In the genomic region with DNA sequence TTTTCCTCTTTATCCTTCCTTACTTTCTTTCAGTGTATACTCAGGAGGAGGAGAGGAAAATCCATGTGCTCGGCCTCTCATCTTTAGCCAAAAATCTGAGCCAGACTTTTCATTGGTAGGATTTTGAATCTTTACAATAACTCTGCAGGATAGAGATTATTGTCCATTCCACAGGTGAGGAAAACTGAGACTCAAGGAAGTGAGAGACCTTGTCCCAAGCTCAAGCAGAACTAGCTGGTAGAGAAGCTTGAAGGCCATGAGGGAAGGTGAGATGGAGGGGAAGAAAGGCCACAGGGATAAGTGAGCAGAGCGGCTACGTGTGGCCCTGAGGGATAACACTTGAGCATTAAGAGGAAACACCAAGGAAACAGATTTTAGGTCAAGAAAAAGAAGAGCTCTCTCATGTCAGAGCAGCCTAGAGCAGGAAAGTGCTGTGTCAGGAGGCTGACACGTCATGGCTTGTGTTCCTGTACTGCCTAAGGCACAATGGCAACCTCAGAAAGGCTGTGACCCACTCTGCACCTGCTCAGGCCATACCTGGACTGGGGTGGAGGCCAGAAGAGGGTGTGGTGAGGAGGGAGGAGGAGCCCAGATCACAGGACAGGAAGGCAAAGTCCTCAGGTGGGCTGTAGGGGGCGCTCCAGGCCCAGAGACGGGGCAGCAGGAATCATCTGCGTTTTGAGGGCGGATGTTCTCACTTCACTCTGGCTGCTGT, we compare ENCODE assay signal across 9 cellular contexts. TPM values are rescaled to one million over a fixed set of nuclear protein-coding genes. Genes with fewer than 3 reads are reported as not detected.
A peak's percentile ranks its signal among the peaks of the same experiment; 100 is the strongest.
DNase-seq lines count a peak whose midpoint lies in the region; ATAC-seq, FAIRE-seq and TF ChIP-seq lines count a peak whose summit lies in the region.
"Had no signal": no experiment of that assay in that cellular context is flagged by ENCODE, and none has a peak within 500 bp of the region (broad histone marks: within the 10 kb centered on the region; RNA-seq: fewer than 3 reads in every experiment).

No MANE protein-coding gene starts in this region.

- H4K20me1 ChIP-seq in astrocyte (ENCODE audit: insufficient read depth, low read length) = no peaks in the 10 kb centered on the region

- no peaks in the 10 kb centered on the region for H3K36me3 Mint-ChIP-seq in T-helper 2 cell treated with Interferon-gamma antibody and Interleukin-4, amounts not matched to agents 5 μg/mL and 100 μg/mL, for 36 hours (ENCODE audit: low read depth)
- no peaks in the 10 kb centered on the region for H3K36me3 Mint-ChIP-seq in astrocyte (ENCODE audit: low read depth, unreplicated experiment)

- H3K27ac ChIP-seq in astrocyte (ENCODE audit: low read depth, low read length) = no peak overlapping the region
- H3K27ac ChIP-seq: SK-N-MC had no signal

- no peaks in the 10 kb centered on the region for H3K4me1 ChIP-seq in astrocyte (ENCODE audit: insufficient read depth, low read length)

- no peak overlapping the region for H3K4me3 Mint-ChIP-seq in T-helper 2 cell treated with Interferon-gamma antibody and Interleukin-4, amounts not matched to agents 5 μg/mL and 100 μg/mL, for 36 hours
- no peak overlapping the region for H3K4me3 Mint-ChIP-seq in astrocyte (ENCODE audit: unreplicated experiment)

- H3K4me1 Mint-ChIP-seq in T-helper 2 cell treated with Interferon-gamma antibody and Interleukin-4, amounts not matched to agents 5 μg/mL and 100 μg/mL, for 36 hours (ENCODE audit: low read depth) = peaks cover 6% of the 10 kb centered on the region
- no peaks in the 10 kb centered on the region for H3K4me1 Mint-ChIP-seq in astrocyte (ENCODE audit: low read depth, unreplicated experiment)

- H3K4me3 ChIP-seq in LNCaP clone FGC (ENCODE audit: low read depth, low read length) (no peak overlapping the region), astrocyte (ENCODE audit: insufficient read depth, low read depth, low read length) (no peak overlapping the region)
- H3K4me3 ChIP-seq: SK-N-MC had no signal

- TF ChIP-seq CTCF in LNCaP clone FGC (IDR thresholded peaks at IDR 0.05; ENCODE audit: control insufficient read depth, extremely low read depth, insufficient read depth) (peak; percentile 62), astrocyte (IDR thresholded peaks at IDR 0.05; ENCODE audit: insufficient read depth, low read depth, low read length) (peak; percentile 41)

- no peak for FAIRE-seq in astrocyte (lab: Jason Lieb, UNC)
- FAIRE-seq in frontal cortex (lab: Jason Lieb, UNC) = no peak

- no peak overlapping the region for H3K4me2 ChIP-seq in astrocyte (ENCODE audit: low read length)

- DNase-seq in Caki2 (ENCODE audit: low read depth) (peak; percentile 40), LNCaP clone FGC (ENCODE audit: low read depth) (peak; percentile 34), astrocyte (ENCODE audit: low read depth) (peak; percentile 15), iPS DF 19.7 (ENCODE audit: low read depth, low spot score) (peak; percentile 38), frontal cortex (ENCODE audit: low spot score in 2 of 2) (no peak)
- DNase-seq in T-helper 2 cell treated with Interferon-gamma antibody and Interleukin-4, amounts not matched to agents 5 μg/mL and 100 μg/mL, for 36 hours (ENCODE audit: low spot score) = peak; percentile 80
- DNase-seq in stimulated activated CD4-positive, alpha-beta T cell treated with anti-CD3 and anti-CD28 coated beads, Interleukin-15, amount 100 ng/mL, for 1 hour (ENCODE audit: low read depth in 1 of 2, low spot score in 1 of 2) = peak; percentile 81 to 82

- in situ Hi-C loops in Caki2 (cut with HindIII; ENCODE audit: low pct_unique_long_range_greater_than_20kb, low sequenced_read_pairs) = no loop called here

- no peak overlapping the region for H3K27ac Mint-ChIP-seq in T-helper 2 cell treated with Interferon-gamma antibody and Interleukin-4, amounts not matched to agents 5 μg/mL and 100 μg/mL, for 36 hours
- H3K27ac Mint-ChIP-seq in astrocyte (ENCODE audit: unreplicated experiment) = no peak overlapping the region

- H3K9me3 ChIP-seq in astrocyte (ENCODE audit: insufficient read depth, low read depth, low read length) = no peaks in the 10 kb centered on the region

- no peaks in the 10 kb centered on the region for H3K36me3 ChIP-seq in astrocyte (ENCODE audit: insufficient read depth, low read length)

- peaks cover 10% of the 10 kb centered on the region for H3K9me3 Mint-ChIP-seq in T-helper 2 cell treated with Interferon-gamma antibody and Interleukin-4, amounts not matched to agents 5 μg/mL and 100 μg/mL, for 36 hours
- no peaks in the 10 kb centered on the region for H3K9me3 Mint-ChIP-seq in astrocyte (ENCODE audit: unreplicated experiment)

- H3K9ac ChIP-seq in astrocyte (ENCODE audit: low read length) = no peak overlapping the region

- no peaks in the 10 kb centered on the region for H3K27me3 ChIP-seq in astrocyte (ENCODE audit: insufficient read depth, low read length)

- H2AFZ ChIP-seq in astrocyte (ENCODE audit: low read depth, low read length) = no peak overlapping the region

- H3K79me2 ChIP-seq in astrocyte (ENCODE audit: insufficient read depth, low read length) = no peaks in the 10 kb centered on the region

- peaks cover 11% of the 10 kb centered on the region for H3K27me3 Mint-ChIP-seq in T-helper 2 cell treated with Interferon-gamma antibody and Interleukin-4, amounts not matched to agents 5 μg/mL and 100 μg/mL, for 36 hours (ENCODE audit: low read depth)
- peaks cover 9% of the 10 kb centered on the region for H3K27me3 Mint-ChIP-seq in astrocyte (ENCODE audit: low read depth, unreplicated experiment)

- ATAC-seq in GM21529 (IDR thresholded peaks at IDR 0.05; ENCODE audit: unreplicated experiment) = peak; percentile 95

RNA-seq across cellular contexts. Expression of a gene that starts 11.9 kb away (rescaled TPM):
- not detected in 2 replicates for total RNA-seq in Caki2 (2014; rRNA removed; shearing (Covaris generic); ENCODE audit: low replicate concordance)
- total RNA-seq in astrocyte = not detected in 2 replicates
- total RNA-seq in frontal cortex = not detected

RNA-seq across cellular contexts. Expression of a gene that starts 12.6 kb away (rescaled TPM):
- not detected in 2 replicates for total RNA-seq in Caki2 (2014; rRNA removed; shearing (Covaris generic); ENCODE audit: low replicate concordance)
- total RNA-seq in astrocyte (not detected in 2 replicates), frontal cortex (7.3 TPM)

RNA-seq across cellular contexts. Expression of a gene that starts 31.6 kb away (rescaled TPM):
- 149 and 195 TPM in 2 replicates for total RNA-seq in Caki2 (2014; rRNA removed; shearing (Covaris generic); ENCODE audit: low replicate concordance)
- total RNA-seq in astrocyte = 84.2 and 112 TPM in 2 replicates
- total RNA-seq in frontal cortex = 1.6 TPM

RNA-seq across cellular contexts. Expression of a gene that starts 48.8 kb away (rescaled TPM):
- not detected in 2 replicates for total RNA-seq in Caki2 (2014; rRNA removed; shearing (Covaris generic); ENCODE audit: low replicate concordance)
- total RNA-seq in astrocyte (10.7 and 11.9 TPM in 2 replicates), frontal cortex (5.7 TPM)

RNA-seq across cellular contexts. Expression of a gene that starts 55.7 kb away (rescaled TPM):
- total RNA-seq in Caki2 (2014; rRNA removed; shearing (Covaris generic); ENCODE audit: low replicate concordance) = not detected in 2 replicates
- not detected in 2 replicates for total RNA-seq in astrocyte
- total RNA-seq in frontal cortex = not detected

Comparison
In these comparisons a context has a peak if more than half of its experiments do, and no peak if none do; other contexts are left out.
1. DNase-seq: peak in Caki2 (single experiment), LNCaP clone FGC (single experiment), T-helper 2 cell treated with Interferon-gamma antibody and Interleukin-4, amounts not matched to agents 5 μg/mL and 100 μg/mL, for 36 hours (single experiment), astrocyte (single experiment), iPS DF 19.7 (single experiment) and stimulated activated CD4-positive, alpha-beta T cell treated with anti-CD3 and anti-CD28 coated beads, Interleukin-15, amount 100 ng/mL, for 1 hour (2 of 2); none in frontal cortex (0 of 2).
2. RNA of a gene that starts 31.6 kb away (total RNA-seq): 149 to 195 TPM in Caki2 and 84.2 to 112 TPM in astrocyte; 1.6 TPM in frontal cortex (single experiment); every median in the first group is over 10 times any median in the second.